Comparison of ENCODE assay signal across 2 cellular contexts in genomic region chr11:117217141-117217609, GRCh38.
TF ChIP-seq lines count a peak whose summit lies in the region.

No MANE protein-coding gene starts in this region.

TF ChIP-seq in liver, 16 proteins besides CTCF, POLR2A, EP300 and RAD21:
- TF ChIP-seq FOXA2 (IDR thresholded peaks at IDR 0.05) (no peak), RXRA (IDR thresholded peaks at IDR 0.05) (peak; percentile 52 to 61), EGR1 (IDR thresholded peaks at IDR 0.05; ENCODE audit: low read depth in 2 of 2) (no peak), FOXA1 (IDR thresholded peaks at IDR 0.05) (no peak), NR2F2 (IDR thresholded peaks at IDR 0.05) (peak; percentile 93), YY1 (IDR thresholded peaks at IDR 0.05) (no peak), REST (IDR thresholded peaks at IDR 0.05) (peak; percentile 33), ATF3 (IDR thresholded peaks at IDR 0.05) (no peak), HNF4G (IDR thresholded peaks at IDR 0.05) (no peak), JUND (IDR thresholded peaks at IDR 0.05) (no peak), GABPA (IDR thresholded peaks at IDR 0.05 in 1 of 2, conservative IDR thresholded peaks at IDR 0.05 in 1 of 2) (no peak), SP1 (IDR thresholded peaks at IDR 0.05) (peak; percentile 63), ZBTB33 (IDR thresholded peaks at IDR 0.05) (no peak), MAX (IDR thresholded peaks at IDR 0.05) (no peak), TAF1 (conservative IDR thresholded peaks at IDR 0.05) (no peak), HNF4A (conservative IDR thresholded peaks at IDR 0.05) (no peak)

TF ChIP-seq in HepG2, 621 proteins besides CTCF, POLR2A, EP300 and RAD21:
- no peak for TF ChIP-seq ZNF775 (CRISPR knock-in tag; IDR thresholded peaks at IDR 0.05; ENCODE audit: borderline replicate concordance)
- no peak for TF ChIP-seq MEIS1 (CRISPR knock-in tag; IDR thresholded peaks at IDR 0.05; ENCODE audit: borderline replicate concordance)
- TF ChIP-seq BRD4 (CRISPR knock-in tag; IDR thresholded peaks at IDR 0.05) = no peak
- TF ChIP-seq GTF2F1 (IDR thresholded peaks at IDR 0.05; ENCODE audit: low read length) = no peak
- TF ChIP-seq RCOR2 (CRISPR knock-in tag; IDR thresholded peaks at IDR 0.05) = no peak
- no peak for TF ChIP-seq TEAD3 (CRISPR knock-in tag; optimal IDR thresholded peaks at IDR 0.05; ENCODE audit: borderline replicate concordance)
- no peak for TF ChIP-seq ZNF101 (CRISPR knock-in tag; IDR thresholded peaks at IDR 0.05; ENCODE audit: borderline replicate concordance, low read depth)
- TF ChIP-seq ZSCAN22 (CRISPR knock-in tag; IDR thresholded peaks at IDR 0.05) = no peak
- TF ChIP-seq ZNF326 (CRISPR knock-in tag; IDR thresholded peaks at IDR 0.05; ENCODE audit: borderline replicate concordance) = no peak
- no peak for TF ChIP-seq RXRA (CRISPR knock-in tag; IDR thresholded peaks at IDR 0.05)
- no peak for TF ChIP-seq ZIK1 (CRISPR knock-in tag; IDR thresholded peaks at IDR 0.05; ENCODE audit: borderline replicate concordance, low read depth)
- no peak for TF ChIP-seq MIER3 (CRISPR knock-in tag; IDR thresholded peaks at IDR 0.05; ENCODE audit: borderline replicate concordance)
- no peak for TF ChIP-seq ZNF331 (CRISPR knock-in tag; IDR thresholded peaks at IDR 0.05)
TF ChIP-seq in HepG2: peak in this region for 0.
